9 cellular contexts compared by ENCODE assay signal in the genomic region with DNA sequence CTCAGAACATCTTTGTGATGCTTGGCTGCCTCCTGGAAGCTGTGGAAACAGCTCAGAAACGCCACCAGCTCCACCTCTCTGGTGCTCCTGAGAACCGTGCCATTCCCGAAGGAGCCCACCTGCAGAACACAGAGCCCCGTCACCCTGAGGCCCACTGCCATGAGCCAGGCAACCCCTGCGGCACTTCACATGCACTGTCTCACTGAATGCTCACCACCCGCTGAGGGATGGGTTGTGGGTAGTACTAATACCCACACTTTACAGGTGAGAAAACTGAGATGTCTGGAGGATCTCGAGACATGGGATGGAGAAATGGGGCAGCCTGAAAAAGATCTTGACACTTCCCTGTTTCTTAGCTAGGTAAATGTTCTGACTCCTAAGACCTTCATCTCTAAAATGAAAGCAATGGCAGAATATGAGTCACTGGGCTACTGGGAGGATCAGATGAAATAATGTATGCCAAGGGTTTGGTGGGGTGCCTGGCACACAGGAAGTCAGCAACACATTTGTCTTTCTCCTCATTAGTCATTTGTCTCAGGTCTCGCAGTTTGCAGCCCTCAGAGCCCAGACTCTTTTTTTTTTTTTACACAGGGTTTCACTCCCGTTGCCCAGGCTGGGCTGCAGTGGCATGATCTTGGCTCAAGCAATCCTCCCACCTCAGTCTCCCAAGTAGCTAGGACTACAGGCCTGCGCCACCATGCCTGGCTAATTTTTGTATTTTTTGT. TPM values are rescaled to one million over a fixed set of nuclear protein-coding genes. Genes with fewer than 3 reads are reported as not detected.
DNase-seq lines count a peak whose midpoint lies in the region; ATAC-seq and TF ChIP-seq lines count a peak whose summit lies in the region.
"Had no signal": no experiment of that assay in that cellular context is flagged by ENCODE, and none has a peak within 500 bp of the region (broad histone marks: within the 10 kb centered on the region; RNA-seq: fewer than 3 reads in every experiment).

No MANE protein-coding gene starts in this region.

- H3K27me3 ChIP-seq in esophagus squamous epithelium, result no peaks in the 10 kb centered on the region
- no peaks in the 10 kb centered on the region for H3K27me3 ChIP-seq in prostate gland (replicated peaks; ENCODE audit: insufficient read depth)
- H3K27me3 ChIP-seq in Karpas-422 (ENCODE audit: low read length), result no peaks in the 10 kb centered on the region

- H3K4me3 ChIP-seq in esophagus squamous epithelium (no peak overlapping the region), prostate gland (no peak overlapping the region), Karpas-422 (ENCODE audit: low read length) (no peak overlapping the region)
- H3K4me3 ChIP-seq: thoracic aorta had no signal

- no peak for TF ChIP-seq CTCF in esophagus squamous epithelium (IDR thresholded peaks at IDR 0.05)
- no peak for TF ChIP-seq CTCF in prostate gland (IDR thresholded peaks at IDR 0.05)

- no peak overlapping the region for H3K4me2 ChIP-seq in Karpas-422 (ENCODE audit: low read depth, low read length, poor library complexity, severe bottlenecking)

- no peaks in the 10 kb centered on the region for H4K20me1 ChIP-seq in Karpas-422 (ENCODE audit: insufficient read depth, low read depth, low read length)

- H3K9me3 ChIP-seq in esophagus squamous epithelium, result no peaks in the 10 kb centered on the region
- no peaks in the 10 kb centered on the region for H3K9me3 ChIP-seq in prostate gland
- no peaks in the 10 kb centered on the region for H3K9me3 ChIP-seq in Karpas-422 (ENCODE audit: low read length)
- H3K9me3 ChIP-seq: thoracic aorta had no signal

- DNase-seq in Kasumi-1 (lab: John Stamatoyannopoulos, UW) (peak; percentile 18 to 46), esophagus squamous epithelium (lab: John Stamatoyannopoulos, UW) (no peak), prostate gland (ENCODE audit: low spot score) (no peak), NCI-H2171 (lab: John Stamatoyannopoulos, UW) (no peak), Karpas-422 (no peak)
- peak; percentile 47 to 58 for DNase-seq in activated CD4-positive, alpha-beta T cell treated with anti-CD3 and anti-CD28 coated beads, Interleukin-2, amount 50 U/mL, for 4 hours
- DNase-seq in stimulated activated CD8-positive, alpha-beta memory T cell treated with anti-CD3 and anti-CD28 coated beads, Interleukin-4, amount 100 ng/mL, for 48 hours, result peak; percentile 64

- H3K9ac ChIP-seq in Karpas-422 (ENCODE audit: low read length), result no peak overlapping the region

- TF ChIP-seq POLR2A in esophagus squamous epithelium (IDR thresholded peaks at IDR 0.05) (no peak), prostate gland (IDR thresholded peaks at IDR 0.05) (no peak)

- H3K79me2 ChIP-seq in Karpas-422 (ENCODE audit: low read length), result no peaks in the 10 kb centered on the region

- intact Hi-C loops in esophagus squamous epithelium (cut with DNase I), result no loop called here
- intact Hi-C loops in prostate gland (cut with DNase I), result no loop called here

- H3K9me2 ChIP-seq in Karpas-422 (replicated peaks; ENCODE audit: insufficient read depth, low read length), result no peaks in the 10 kb centered on the region

- H3K27ac ChIP-seq in esophagus squamous epithelium (peak overlapping the region; percentile 30 to 79 (median 61)), prostate gland (no peak overlapping the region), Karpas-422 (ENCODE audit: low read length) (no peak overlapping the region)
- H3K27ac ChIP-seq: thoracic aorta had no signal

- peaks cover 2 to 32% (median 6%) of the 10 kb centered on the region in 3 donors for H3K4me1 ChIP-seq in esophagus squamous epithelium
- H3K4me1 ChIP-seq in prostate gland (replicated peaks), result no peaks in the 10 kb centered on the region
- H3K4me1 ChIP-seq in Karpas-422 (ENCODE audit: low read length), result peaks cover 7% of the 10 kb centered on the region

- no peak for ATAC-seq in GM21447 (IDR thresholded peaks at IDR 0.05; ENCODE audit: unreplicated experiment)

- H3K36me3 ChIP-seq in esophagus squamous epithelium, result no peaks in the 10 kb centered on the region
- no peaks in the 10 kb centered on the region for H3K36me3 ChIP-seq in prostate gland
- H3K36me3 ChIP-seq in Karpas-422 (ENCODE audit: insufficient read depth, low read length), result no peaks in the 10 kb centered on the region
- H3K36me3 ChIP-seq: thoracic aorta had no signal

- no peak overlapping the region for H2AFZ ChIP-seq in Karpas-422 (ENCODE audit: low read length)

- 49 to 65% methylated on average over 5 to 6 of the region's 10 CpGs for WGBS in esophagus squamous epithelium, 2 donors
- WGBS in prostate gland, result 83% methylated on average over 10 of the region's 10 CpGs

RNA-seq across cellular contexts. Expression of a gene that starts 5.3 kb away (rescaled TPM):
- total RNA-seq in esophagus squamous epithelium (1 to 10 TPM; 2.4 to 9.7 (median 6.6) TPM), prostate gland (under 1 TPM; 0.14 to 0.91 TPM)
- 0.69 and 1.4 TPM in 2 replicates for total RNA-seq in Karpas-422 (2014; rRNA removed; shearing (Covaris generic); ENCODE audit: low replicate concordance)

RNA-seq across cellular contexts. Expression of a gene that starts 17.5 kb away (rescaled TPM):
- total RNA-seq in esophagus squamous epithelium (10 to 100 TPM in 1 of 4 donors, 1 to 10 TPM in 3; 7.8 to 15.6 (median 8.6) TPM), prostate gland (10 to 100 TPM; 13.8 to 15.2 TPM)
- 5.2 and 30.3 TPM in 2 replicates for total RNA-seq in Karpas-422 (2014; rRNA removed; shearing (Covaris generic); ENCODE audit: low replicate concordance)

RNA-seq across cellular contexts. Expression of a gene that starts 55.4 kb away (rescaled TPM):
- total RNA-seq in esophagus squamous epithelium (not detected), prostate gland (1 to 10 TPM; 1.1 to 1.3 TPM)
- total RNA-seq in Karpas-422 (2014; rRNA removed; shearing (Covaris generic); ENCODE audit: low replicate concordance), result not detected in 2 replicates

Comparison
In these comparisons a context has a peak if more than half of its experiments do, and no peak if none do; other contexts are left out.
1. DNase-seq: peak in Kasumi-1 (2 of 2), activated CD4-positive, alpha-beta T cell treated with anti-CD3 and anti-CD28 coated beads, Interleukin-2, amount 50 U/mL, for 4 hours (2 of 2) and stimulated activated CD8-positive, alpha-beta memory T cell treated with anti-CD3 and anti-CD28 coated beads, Interleukin-4, amount 100 ng/mL, for 48 hours (single experiment); none in esophagus squamous epithelium (single experiment), prostate gland (single experiment), NCI-H2171 (single experiment) and Karpas-422 (single experiment).
2. H3K27ac ChIP-seq: peak in esophagus squamous epithelium (4 of 4); none in prostate gland (0 of 2) and Karpas-422 (single experiment).